ENCODE assay signal across 8 cellular contexts in the genomic region with DNA sequence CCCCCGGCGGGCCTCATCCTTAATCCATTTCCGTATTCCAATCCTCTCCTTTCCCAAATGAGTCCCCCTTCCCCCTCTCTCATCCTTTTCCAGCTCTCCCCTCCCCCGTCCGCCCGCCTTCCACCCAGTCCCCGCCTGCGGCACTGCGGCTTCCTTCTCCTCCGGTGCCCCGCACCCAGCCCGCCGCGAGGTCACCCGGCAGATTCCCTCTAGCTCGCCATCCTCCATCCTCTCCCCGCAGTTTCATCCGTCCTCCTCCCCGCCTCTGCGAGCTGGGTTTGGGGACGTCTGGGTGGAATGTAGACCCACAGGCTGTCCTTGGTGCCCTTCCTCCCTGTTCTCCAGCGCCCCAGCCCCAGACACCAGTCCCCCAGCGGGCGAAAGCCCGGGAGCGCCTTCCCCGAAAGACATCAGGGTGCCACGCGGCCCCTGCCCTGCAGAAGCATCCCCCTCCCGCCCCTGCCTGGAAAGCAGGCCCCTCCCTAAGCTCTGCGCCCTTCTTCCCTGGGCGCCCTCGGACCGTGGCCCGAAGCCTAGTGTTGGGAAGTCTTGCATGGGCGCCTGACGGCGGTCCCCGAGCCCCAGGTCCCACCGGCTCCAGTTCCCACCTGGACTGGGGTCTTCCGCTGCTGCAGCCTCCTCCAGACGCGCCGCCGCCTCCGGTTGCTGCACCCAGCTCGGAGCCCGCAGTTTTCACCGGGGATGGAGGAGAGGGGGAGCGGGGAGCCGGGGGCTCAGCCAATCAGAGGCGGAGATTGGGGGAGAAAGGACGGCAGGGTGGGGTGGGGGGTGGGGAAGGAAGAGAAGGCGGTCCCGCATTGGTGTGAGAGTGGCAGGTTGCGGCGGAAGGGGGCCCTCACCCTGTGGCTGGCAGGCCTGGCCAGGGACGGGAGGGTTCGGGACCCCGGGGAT. TPM values are rescaled to one million over a fixed set of nuclear protein-coding genes. Genes with fewer than 3 reads are reported as not detected.
DNase-seq lines count a peak whose midpoint lies in the region; ATAC-seq and TF ChIP-seq lines count a peak whose summit lies in the region.

TSS of gene THY1 (minus strand) at position 668 of the 912 bp plus-strand sequence. CDS start 2,267 bp downstream, outside the sequence.

- no peaks in the 10 kb centered on the region for H3K4me1 ChIP-seq in prostate gland (replicated peaks)

- CTCF ChIA-PET in activated B cell treated with CpG ODN at 0.5 μM for 24 hours (lab: Charles Lee): no interaction called here

- no peak for DNase-seq in T-helper 2 cell
- DNase-seq in activated B cell treated with CpG ODN at 0.5 μM for 24 hours: no peak
- DNase-seq in left cardiac atrium: peak; percentile 24
- no peak for DNase-seq in prostate gland (ENCODE audit: low spot score)
- no peak for DNase-seq in NCI-H1417 treated with DMSO at 0.1 percent for 48 hours (lab: John Stamatoyannopoulos, UW)

- H3K4me1 Mint-ChIP-seq in activated B cell treated with CpG ODN at 0.5 μM for 24 hours: peaks cover 17% of the 10 kb centered on the region

- no peak for ATAC-seq in activated B cell treated with CpG ODN at 0.5 μM for 24 hours (ENCODE audit: low read depth)
- ATAC-seq in left cardiac atrium: peak; percentile 33 to 54
- no peak for ATAC-seq in HG02798 (IDR thresholded peaks at IDR 0.05; ENCODE audit: poor library complexity, unreplicated experiment)
- no peak for ATAC-seq in HG02610 (IDR thresholded peaks at IDR 0.05; ENCODE audit: unreplicated experiment)

- TF ChIP-seq POLR2A in prostate gland (IDR thresholded peaks at IDR 0.05): no peak

- no peak within 1 kb of the TSS for H3K27ac Mint-ChIP-seq in activated B cell treated with CpG ODN at 0.5 μM for 24 hours

- 1% methylated on average over 48 of the region's 60 CpGs for WGBS in prostate gland

- H3K36me3 Mint-ChIP-seq in activated B cell treated with CpG ODN at 0.5 μM for 24 hours (ENCODE audit: low read depth): no peaks in the 10 kb centered on the region

- no peaks in the 10 kb centered on the region for H3K9me3 ChIP-seq in prostate gland

- TF ChIP-seq CTCF in activated B cell treated with CpG ODN at 0.5 μM for 24 hours (IDR thresholded peaks at IDR 0.05): no peak
- no peak for TF ChIP-seq CTCF in prostate gland (IDR thresholded peaks at IDR 0.05)

- H3K36me3 ChIP-seq in prostate gland: no peaks in the 10 kb centered on the region

- POLR2A ChIA-PET in activated B cell treated with CpG ODN at 0.5 μM for 24 hours (lab: Charles Lee): interaction anchor here (0.6 kb wide), 1 partner anchor 16 kb away, joined by 5 read pairs; no protein-coding TSS in a partner anchor

- peaks cover 7% of the 10 kb centered on the region for H3K27me3 ChIP-seq in prostate gland (replicated peaks; ENCODE audit: insufficient read depth)

- peak within 1 kb of the TSS; percentile 22 for H3K4me3 Mint-ChIP-seq in activated B cell treated with CpG ODN at 0.5 μM for 24 hours

- peak within 1 kb of the TSS; percentile 16 to 25 for H3K4me3 ChIP-seq in prostate gland

- no peaks in the 10 kb centered on the region for H3K9me3 Mint-ChIP-seq in activated B cell treated with CpG ODN at 0.5 μM for 24 hours

- H3K27ac ChIP-seq in prostate gland: no peak within 1 kb of the TSS

- H3K27me3 Mint-ChIP-seq in activated B cell treated with CpG ODN at 0.5 μM for 24 hours: peaks cover 67% of the 10 kb centered on the region

- intact Hi-C loops in T-helper 2 cell treated with Interferon-gamma antibody and Interleukin-4, amounts not matched to agents 100 ng/mL and 5 ng/mL, for 36 hours (cut with micrococcal nuclease): no loop called here
- intact Hi-C loops in activated B cell treated with CpG ODN at 0.5 μM for 24 hours (cut with micrococcal nuclease): no loop called here
- intact Hi-C loops in left cardiac atrium (cut with DNase I): no loop called here
- intact Hi-C loops in prostate gland (cut with DNase I): no loop called here

RNA-seq across cellular contexts. Expression of gene THY1, which starts in this region (rescaled TPM):
- 10.3 and 11.3 TPM in 2 replicates for total RNA-seq in T-helper 2 cell treated with Interferon-gamma antibody and Interleukin-4, amounts not matched to agents 100 ng/mL and 5 ng/mL, for 36 hours
- not detected in 2 replicates for total RNA-seq in activated B cell treated with CpG ODN at 0.5 μM for 24 hours
- 1 to 10 TPM; 6.1 to 7.0 TPM for total RNA-seq in left cardiac atrium
- total RNA-seq in prostate gland: 10 to 100 TPM in 1 of 2 donors, 1 to 10 TPM in 1; 3.3 to 39.7 TPM

Comparison
In these comparisons a context has a peak if more than half of its experiments do, and no peak if none do; other contexts are left out.
1. ATAC-seq: peak in left cardiac atrium (2 of 2); none in activated B cell treated with CpG ODN at 0.5 μM for 24 hours (single experiment), HG02798 (single experiment) and HG02610 (single experiment).